8 cellular contexts compared by ENCODE assay signal in genomic region chr4:118591339-118592046, GRCh38.
DNase-seq lines count a peak whose midpoint lies in the region; ATAC-seq, FAIRE-seq and TF ChIP-seq lines count a peak whose summit lies in the region.
"Not testable (repeated sequence)": the region's sequence is repeated elsewhere in the genome, so short reads cannot be mapped to it uniquely, and the experiment has no call there.

No MANE protein-coding gene starts in this region.

- TF ChIP-seq POLR2A in vagina (IDR thresholded peaks at IDR 0.05), result peak in 1 of 2 donors; percentile 44

- H3K9me3 ChIP-seq in vagina, result not testable (repeated sequence)

- peak; percentile 64 for DNase-seq in GM18507 (ENCODE audit: extremely low spot score, insufficient read length, low read depth)
- DNase-seq in NCI-H2029 (lab: John Stamatoyannopoulos, UW), result peak; percentile 23
- DNase-seq in UCSD-AML1 (lab: John Stamatoyannopoulos, UW; ENCODE audit: unreplicated experiment), result peak; percentile 96
- DNase-seq in hypothalamus (lab: John Stamatoyannopoulos, UW), result peak in 50 of 51 donors; percentile 10 to 90 (median 80)
- DNase-seq in renal cortical epithelial cell (ENCODE audit: low read depth), result peak; percentile 75
- DNase-seq in vagina (ENCODE audit: extremely low spot score in 2 of 2), result peak in 1 of 2 donors; percentile 94

- not testable (repeated sequence) for H3K4me1 ChIP-seq in vagina

- ATAC-seq in HG02943 (IDR thresholded peaks at IDR 0.05; ENCODE audit: low read depth, unreplicated experiment), result peak; percentile 100

- not testable (repeated sequence) for H3K27me3 Mint-ChIP-seq in brain

- not testable (repeated sequence) for H3K9me3 Mint-ChIP-seq in brain

- peaks cover 14% of the 10 kb centered on the region for H3K4me1 Mint-ChIP-seq in brain

- H3K36me3 ChIP-seq in vagina, result not testable (repeated sequence)

- H3K27me3 ChIP-seq in vagina, result not testable (repeated sequence)

- H3K36me3 Mint-ChIP-seq in brain, result not testable (repeated sequence)

- intact Hi-C loops in vagina (cut with DNase I), result not testable (repeated sequence)

- H3K4me3 ChIP-seq in vagina, result peak overlapping the region; percentile 18 to 60

- peak in 1 of 2 experiments; percentile 31 for TF ChIP-seq CTCF in brain (conservative IDR thresholded peaks at IDR 0.05)
- TF ChIP-seq CTCF in vagina (IDR thresholded peaks at IDR 0.05), result not testable (repeated sequence)

- peak; percentile 90 for FAIRE-seq in GM18507 (lab: Jason Lieb, UNC)

- peak overlapping the region; percentile 84 for H3K27ac ChIP-seq in vagina

- peak overlapping the region; percentile 96 to 98 (median 98) for H3K4me3 Mint-ChIP-seq in brain

- H3K27ac Mint-ChIP-seq in brain, result peak overlapping the region; percentile 97 to 100 (median 99)
